Comparison of ENCODE assay signal across 8 cellular contexts in the genomic region with DNA sequence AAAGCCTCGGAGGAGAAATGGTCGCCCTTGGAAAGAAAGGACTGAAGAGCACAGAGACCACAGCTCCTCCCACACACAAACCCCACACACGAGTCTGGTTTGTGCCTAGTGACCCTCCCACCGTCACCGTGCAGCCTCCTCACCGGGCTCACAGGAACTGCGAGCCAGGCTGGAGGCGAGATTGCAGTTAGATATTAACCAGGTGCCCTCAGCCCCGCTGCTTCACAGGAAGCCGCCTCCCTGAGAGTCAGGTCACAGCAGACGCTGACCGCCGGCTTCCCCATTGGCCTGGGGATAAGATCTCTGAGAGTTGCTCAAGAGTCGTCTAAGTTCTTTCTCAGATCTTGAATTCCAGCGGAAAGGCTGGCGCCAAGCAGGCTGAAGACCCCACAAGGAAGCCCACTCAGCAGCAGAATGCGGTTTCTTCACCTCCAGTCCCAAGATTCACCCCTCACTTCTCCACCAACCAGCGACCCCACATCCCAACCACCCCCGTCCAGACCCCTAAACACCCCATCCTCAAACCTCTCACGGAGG. TPM values are rescaled to one million over a fixed set of nuclear protein-coding genes. Genes with fewer than 3 reads are reported as not detected.
DNase-seq lines count a peak whose midpoint lies in the region; ATAC-seq and TF ChIP-seq lines count a peak whose summit lies in the region.

No MANE protein-coding gene starts in this region.

- H3K4me3 Mint-ChIP-seq in stimulated activated effector memory CD8-positive, alpha-beta T cell treated with anti-CD3 and anti-CD28 coated beads, Interleukin-12 subunit alpha, Interleukin-12 subunit beta, amount 100 ng/mL, for 72 hours = peak overlapping the region; percentile 98

- peak overlapping the region; percentile 88 for H3K4me3 ChIP-seq in epithelial cell of proximal tubule (ENCODE audit: low read depth, low read length)
- H3K4me3 ChIP-seq in mucosa of descending colon = peak overlapping the region; percentile 99

- DNase-seq in DMS153 (lab: John Stamatoyannopoulos, UW) = peak; percentile 5
- DNase-seq in DMS153 treated with DMSO at 0.1 percent for 48 hours (lab: John Stamatoyannopoulos, UW; ENCODE audit: unreplicated experiment) = no peak
- DNase-seq in NCI-H526 (lab: John Stamatoyannopoulos, UW) = peak; percentile 45 to 73
- peak; percentile 32 for DNase-seq in activated CD8-positive, alpha-beta memory T cell treated with anti-CD3 and anti-CD28 coated beads, Interleukin-2, amount 50 U/mL, for 4 hours
- DNase-seq in epithelial cell of proximal tubule (ENCODE audit: low read depth) = peak; percentile 79
- peak; percentile 90 to 92 (median 91) for DNase-seq in mucosa of descending colon
- DNase-seq in stimulated activated effector memory CD8-positive, alpha-beta T cell treated with anti-CD3 and anti-CD28 coated beads, Interleukin-12 subunit alpha, Interleukin-12 subunit beta, amount 100 ng/mL, for 72 hours (ENCODE audit: low spot score in 2 of 2) = peak; percentile 36 to 73

- TF ChIP-seq CTCF in epithelial cell of proximal tubule (conservative IDR thresholded peaks at IDR 0.05; ENCODE audit: low read depth, low read length) = no peak
- no peak for TF ChIP-seq CTCF in mucosa of descending colon (IDR thresholded peaks at IDR 0.05)

- peak overlapping the region; percentile 96 for H3K27ac Mint-ChIP-seq in stimulated activated effector memory CD8-positive, alpha-beta T cell treated with anti-CD3 and anti-CD28 coated beads, Interleukin-12 subunit alpha, Interleukin-12 subunit beta, amount 100 ng/mL, for 72 hours

- no peaks in the 10 kb centered on the region for H3K9me3 ChIP-seq in mucosa of descending colon

- peak; percentile 42 for ATAC-seq in HG02588 (IDR thresholded peaks at IDR 0.05; ENCODE audit: unreplicated experiment)
- ATAC-seq in mucosa of descending colon = peak; percentile 77
- ATAC-seq in stimulated activated effector memory CD8-positive, alpha-beta T cell treated with anti-CD3 and anti-CD28 coated beads, Interleukin-12 subunit alpha, Interleukin-12 subunit beta, amount 100 ng/mL, for 72 hours = peak; percentile 22

- no peaks in the 10 kb centered on the region for H3K9me3 Mint-ChIP-seq in stimulated activated effector memory CD8-positive, alpha-beta T cell treated with anti-CD3 and anti-CD28 coated beads, Interleukin-12 subunit alpha, Interleukin-12 subunit beta, amount 100 ng/mL, for 72 hours

- H3K36me3 Mint-ChIP-seq in stimulated activated effector memory CD8-positive, alpha-beta T cell treated with anti-CD3 and anti-CD28 coated beads, Interleukin-12 subunit alpha, Interleukin-12 subunit beta, amount 100 ng/mL, for 72 hours = peaks cover 25% of the 10 kb centered on the region

- H3K4me1 Mint-ChIP-seq in stimulated activated effector memory CD8-positive, alpha-beta T cell treated with anti-CD3 and anti-CD28 coated beads, Interleukin-12 subunit alpha, Interleukin-12 subunit beta, amount 100 ng/mL, for 72 hours = peaks cover 44% of the 10 kb centered on the region

- intact Hi-C loops in mucosa of descending colon (cut with DNase I, micrococcal nuclease) = no loop called here

- no peaks in the 10 kb centered on the region for H3K36me3 ChIP-seq in mucosa of descending colon (ENCODE audit: low read depth)

- peaks cover 11% of the 10 kb centered on the region for H3K4me1 ChIP-seq in mucosa of descending colon (ENCODE audit: low read depth)

RNA-seq across cellular contexts. Expression of a gene that starts 0.8 kb away (rescaled TPM):
- total RNA-seq in epithelial cell of proximal tubule (2.4 and 8.2 TPM in 2 replicates), mucosa of descending colon (10 to 100 TPM; 17.8 to 22.8 (median 21.7) TPM)

RNA-seq across cellular contexts. Expression of a gene that starts 39.6 kb away (rescaled TPM):
- total RNA-seq in epithelial cell of proximal tubule (2.8 and 9.7 TPM in 2 replicates), mucosa of descending colon (1 to 10 TPM; 2.7 to 4.1 (median 4.0) TPM)

Comparison
In these comparisons a context has a peak if more than half of its experiments do, and no peak if none do; other contexts are left out.
1. ATAC-seq: peak in every context shown above with its lines; median percentile 77 in mucosa of descending colon; 42 in HG02588; 22 in stimulated activated effector memory CD8-positive, alpha-beta T cell treated with anti-CD3 and anti-CD28 coated beads, Interleukin-12 subunit alpha, Interleukin-12 subunit beta, amount 100 ng/mL, for 72 hours.